ENCODE assay signal across 8 cellular contexts in the genomic region with DNA sequence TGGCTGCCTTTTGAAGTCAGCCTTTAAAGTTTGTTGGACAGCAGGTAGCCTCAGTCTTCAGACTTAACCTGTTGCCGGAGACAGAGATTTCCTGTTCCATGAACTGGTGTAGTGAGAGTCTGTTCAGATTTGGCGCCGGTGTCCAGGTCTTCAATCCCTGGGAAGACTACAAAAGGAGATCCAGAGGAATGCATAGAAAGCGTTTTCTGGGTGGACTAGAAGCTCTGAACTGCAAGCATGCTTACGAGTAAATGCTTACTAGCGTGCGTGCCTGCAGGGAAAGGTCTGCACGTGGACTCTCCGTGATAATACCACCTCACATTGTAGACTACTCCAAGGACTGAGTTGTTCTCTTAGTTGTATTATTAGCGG. TPM values are rescaled to one million over a fixed set of nuclear protein-coding genes. Genes with fewer than 3 reads are reported as not detected.
DNase-seq lines count a peak whose midpoint lies in the region; ATAC-seq, FAIRE-seq and TF ChIP-seq lines count a peak whose summit lies in the region.

No MANE protein-coding gene starts in this region.

- peak overlapping the region; percentile 85 for H3K4me3 Mint-ChIP-seq in activated naive CD8-positive, alpha-beta T cell treated with anti-CD3 and anti-CD28 coated beads, Interleukin-2, amount 10 ng/mL, durations not matched to agents 7 days and 5 days

- H3K27ac ChIP-seq in C4-2B (peak overlapping the region; percentile 95), HUES6 (ENCODE audit: low read depth, low read length) (peak overlapping the region; percentile 93; the same call in 1 of the 2 replicates), kidney (ENCODE audit: low read depth in 2 of 2, low read length in 2 of 2) (no peak overlapping the region), testis (peak overlapping the region; percentile 83 to 84)

- no peak for DNase-seq in activated naive CD8-positive, alpha-beta T cell treated with anti-CD3 and anti-CD28 coated beads, Interleukin-2, amount 10 ng/mL, durations not matched to agents 7 days and 5 days
- DNase-seq in kidney (no peak), testis (no peak), DMS79 treated with DMSO at 0.1 percent for 48 hours (lab: John Stamatoyannopoulos, UW) (no peak), G401 (ENCODE audit: low spot score) (no peak)

- 0 to 4% methylated on average over 7 to 10 of the region's 10 CpGs for WGBS in testis, 2 donors

- TF ChIP-seq CTCF in C4-2B (conservative IDR thresholded peaks at IDR 0.05) = no peak
- no peak for TF ChIP-seq CTCF in kidney (IDR thresholded peaks at IDR 0.05; ENCODE audit: borderline replicate concordance, extremely low read depth, insufficient read depth)
- TF ChIP-seq CTCF in testis (IDR thresholded peaks at IDR 0.05) = no peak

- H3K27me3 ChIP-seq in HUES6 (ENCODE audit: control insufficient read depth, insufficient read depth, low read length) (no peaks in the 10 kb centered on the region), testis (no peaks in the 10 kb centered on the region)

- intact Hi-C loops in kidney (cut with DNase I) = no loop called here
- intact Hi-C loops in testis (cut with DNase I; ENCODE audit: low total_unique reads) = no loop called here

- H3K27me3 Mint-ChIP-seq in activated naive CD8-positive, alpha-beta T cell treated with anti-CD3 and anti-CD28 coated beads, Interleukin-2, amount 10 ng/mL, durations not matched to agents 7 days and 5 days = peaks cover 11% of the 10 kb centered on the region

- H3K36me3 ChIP-seq in HUES6 (ENCODE audit: control insufficient read depth, insufficient read depth, low read length) (peaks cover 3% of the 10 kb centered on the region; the same call in 1 of the 2 replicates), kidney (ENCODE audit: control insufficient read depth in 1 of 2, insufficient read depth in 2 of 2, low read length in 2 of 2) (no peaks in the 10 kb centered on the region), testis (ENCODE audit: low read depth, missing control alignments) (no peaks in the 10 kb centered on the region)

- H3K9me3 Mint-ChIP-seq in activated naive CD8-positive, alpha-beta T cell treated with anti-CD3 and anti-CD28 coated beads, Interleukin-2, amount 10 ng/mL, durations not matched to agents 7 days and 5 days = no peaks in the 10 kb centered on the region

- H3K36me3 Mint-ChIP-seq in activated naive CD8-positive, alpha-beta T cell treated with anti-CD3 and anti-CD28 coated beads, Interleukin-2, amount 10 ng/mL, durations not matched to agents 7 days and 5 days = peaks cover 7% of the 10 kb centered on the region

- no peaks in the 10 kb centered on the region for H3K9me3 ChIP-seq in HUES6 (ENCODE audit: control insufficient read depth, insufficient read depth, low read depth, low read length)
- no peaks in the 10 kb centered on the region for H3K9me3 ChIP-seq in kidney (ENCODE audit: control insufficient read depth in 1 of 2, low read length in 2 of 2)
- no peaks in the 10 kb centered on the region for H3K9me3 ChIP-seq in testis

- H3K9ac ChIP-seq in HUES6 (ENCODE audit: low read length) (peak overlapping the region; percentile 80), kidney (ENCODE audit: low read length in 2 of 2) (peak overlapping the region; percentile 54 to 59)

- H3K27ac Mint-ChIP-seq in activated naive CD8-positive, alpha-beta T cell treated with anti-CD3 and anti-CD28 coated beads, Interleukin-2, amount 10 ng/mL, durations not matched to agents 7 days and 5 days = peak overlapping the region; percentile 65

- in situ Hi-C loops in G401 (cut with HindIII; ENCODE audit: low sequenced_read_pairs) = no loop called here

- TF ChIP-seq POLR2A in testis (IDR thresholded peaks at IDR 0.05) = no peak

- peaks cover 37% of the 10 kb centered on the region for H3K4me1 Mint-ChIP-seq in activated naive CD8-positive, alpha-beta T cell treated with anti-CD3 and anti-CD28 coated beads, Interleukin-2, amount 10 ng/mL, durations not matched to agents 7 days and 5 days

- ATAC-seq in activated naive CD8-positive, alpha-beta T cell treated with anti-CD3 and anti-CD28 coated beads, Interleukin-2, amount 10 ng/mL, durations not matched to agents 7 days and 5 days (ENCODE audit: low read depth) = no peak
- no peak for ATAC-seq in GM21717 (IDR thresholded peaks at IDR 0.05; ENCODE audit: unreplicated experiment)

- H3K4me1 ChIP-seq in HUES6 (ENCODE audit: control insufficient read depth, insufficient read depth, low read length) = peaks cover 21% of the 10 kb centered on the region
- H3K4me1 ChIP-seq in kidney (ENCODE audit: control insufficient read depth in 1 of 2, insufficient read depth in 1 of 2, low read depth in 1 of 2, low read length in 2 of 2) = peaks cover 8 to 18% of the 10 kb centered on the region in 2 donors
- peaks cover 18% of the 10 kb centered on the region for H3K4me1 ChIP-seq in testis

- POLR2A ChIA-PET in activated naive CD8-positive, alpha-beta T cell treated with anti-CD3 and anti-CD28 coated beads, Interleukin-2, amount 10 ng/mL, durations not matched to agents 7 days and 5 days (lab: Charles Lee) = interaction anchor here (0.5 to 5.4 kb wide), 3 partner anchors 12 to 26 kb away, joined by 3 to 104 read pairs (median 3); a partner anchor contains a TSS

- FAIRE-seq in kidney (lab: Jason Lieb, UNC) = no peak

- peak overlapping the region; percentile 97 for H3K4me3 ChIP-seq in HUES6 (ENCODE audit: low read depth, low read length)
- peak overlapping the region; percentile 76 to 78 for H3K4me3 ChIP-seq in kidney (ENCODE audit: low read length in 2 of 2)
- peak overlapping the region; percentile 88 to 99 for H3K4me3 ChIP-seq in testis

RNA-seq across cellular contexts. Expression of a gene that starts 0.9 kb away (rescaled TPM):
- total RNA-seq in activated naive CD8-positive, alpha-beta T cell treated with anti-CD3 and anti-CD28 coated beads, Interleukin-2, amount 10 ng/mL, durations not matched to agents 7 days and 5 days = 10 to 100 TPM; 55.5 to 60.2 TPM
- total RNA-seq in kidney (52.5 TPM), testis (10 to 100 TPM; 60.8 to 63.5 TPM)
- polyA plus RNA-seq in kidney (ENCODE audit: insufficient read depth, low read depth, low replicate concordance) (70.4 TPM), testis (ENCODE audit: insufficient read depth, low read depth, low replicate concordance) (141 TPM)
- 426 and 496 TPM in 2 replicates for total RNA-seq in G401 (2014; rRNA removed; shearing (Covaris generic))

RNA-seq across cellular contexts. Expression of a gene that starts 26.4 kb away (rescaled TPM):
- total RNA-seq in activated naive CD8-positive, alpha-beta T cell treated with anti-CD3 and anti-CD28 coated beads, Interleukin-2, amount 10 ng/mL, durations not matched to agents 7 days and 5 days = 1 to 10 TPM; 6.0 to 6.6 TPM
- 6.6 TPM for total RNA-seq in kidney
- polyA plus RNA-seq in kidney (ENCODE audit: insufficient read depth, low read depth, low replicate concordance) = 9.2 TPM
- total RNA-seq in testis = 1 to 10 TPM; 3.7 to 7.6 TPM
- polyA plus RNA-seq in testis (ENCODE audit: insufficient read depth, low read depth, low replicate concordance) = 7.2 TPM
- total RNA-seq in G401 (2014; rRNA removed; shearing (Covaris generic)) = 2.9 TPM in 1 of 2 replicates, not detected in the other

Comparison
In these comparisons a context has a peak if more than half of its experiments do, and no peak if none do; other contexts are left out.
1. H3K27ac ChIP-seq: peak in C4-2B (single experiment), HUES6 (single experiment) and testis (2 of 2); none in kidney (0 of 2).
2. Peak in every context shown above with its lines, with median percentiles within 50 percentile points of each other: H3K4me3 ChIP-seq.